Comparison of ENCODE assay signal across 25 cellular contexts in genomic region chr2:175709248-175709647, GRCh38.
"Had no signal": no experiment of that assay in that cellular context is flagged by ENCODE, and none has a peak within 500 bp of the region (broad histone marks: within the 10 kb centered on the region; RNA-seq: fewer than 3 reads in every experiment).

No MANE protein-coding gene starts in this region.

- H3K9me3 ChIP-seq: neutrophil, ovary, prostate gland had no signal

- H3K27me3 ChIP-seq: ovary had no signal

- H3K36me3 ChIP-seq: gastroesophageal sphincter, neutrophil, ovary, prostate gland, spleen, thoracic aorta had no signal

- H3K27ac ChIP-seq: gastroesophageal sphincter, neutrophil, ovary, prostate gland, spleen, thoracic aorta, VCaP had no signal

- H3K4me1 ChIP-seq: gastroesophageal sphincter, prostate gland, spleen had no signal

- H3K4me3 ChIP-seq: gastroesophageal sphincter, ovary, prostate gland, spleen, thoracic aorta had no signal

- DNase-seq: activated CD4-positive, alpha-beta T cell treated with anti-CD3 and anti-CD28 coated beads, Interleukin-2, amount 10 ng/mL, durations not matched to agents 7 days and 5 days; activated CD4-positive, CD25-positive, alpha-beta regulatory T cell treated with anti-CD3 and anti-CD28 coated beads, Interleukin-2, amount 50 U/mL, for 72 hours; activated CD8-positive, alpha-beta memory T cell treated with anti-CD3 and anti-CD28 coated beads, Interleukin-2, amount 10 ng/mL, durations not matched to agents 7 days and 5 days; activated CD8-positive, alpha-beta T cell treated with anti-CD3 and anti-CD28 coated beads for 36 hours; activated effector memory CD4-positive, alpha-beta T cell treated with anti-CD3 and anti-CD28 coated beads, Interleukin-2, amount 50 U/mL, for 16 hours; activated naive CD4-positive, alpha-beta T cell treated with anti-CD3 and anti-CD28 coated beads, Interleukin-2, amount 10 ng/mL, durations not matched to agents 7 days and 5 days; activated T-cell treated with anti-CD3 and anti-CD28 coated beads for 4 hours; amygdala; cortex of kidney; endodermal cell; head of caudate nucleus; hypothalamus; left ventricle myocardium superior; mammary epithelial cell; midbrain; natural killer cell; ovary; spleen; stimulated activated CD4-positive, alpha-beta T cell treated with anti-CD3 and anti-CD28 coated beads, Interleukin-4, amount 100 ng/mL, for 1 hour; stimulated activated naive CD4-positive, alpha-beta T cell treated with Interleukin-2 at 50 U/mL for 16 hours had no signal
